ENCODE assay signal across 8 cellular contexts in genomic region chr19:50376166-50377050, GRCh38.
DNase-seq lines count a peak whose midpoint lies in the region; ATAC-seq and TF ChIP-seq lines count a peak whose summit lies in the region.

Gene NR1H2 (plus strand): TSS chr19:50376457. CDS start chr19:50377606, 1,149 bp downstream.

- peak; percentile 72 for TF ChIP-seq POLR2A in GM19193 (IDR thresholded peaks at IDR 0.05; ENCODE audit: extremely low read depth, insufficient read depth, insufficient read length)

- peak within 1 kb of the TSS; percentile 98 for H3K27ac ChIP-seq in cingulate gyrus (ENCODE audit: low read depth, low read length)

- DNase-seq in AG20443 (ENCODE audit: low spot score) (peak; percentile 94), NCI-H524 treated with DMSO at 0.1 percent for 48 hours (lab: John Stamatoyannopoulos, UW) (peak; percentile 84), kidney tubule cell (ENCODE audit: low spot score) (peak; percentile 97)
- peak; percentile 93 to 94 for DNase-seq in activated CD4-positive, alpha-beta T cell treated with anti-CD3 and anti-CD28 coated beads for 4 hours
- DNase-seq in stimulated activated CD4-positive, alpha-beta T cell treated with anti-CD3 and anti-CD28 coated beads, Interleukin-1b, Interleukin-23, amount 100 ng/mL, for 24 hours (ENCODE audit: low read depth in 4 of 4, low spot score in 1 of 4) = peak; percentile 89 to 93 (median 90)

- ATAC-seq in HG03442 (IDR thresholded peaks at IDR 0.05; ENCODE audit: unreplicated experiment) = peak; percentile 85

Comparison
In these comparisons a context has a peak if more than half of its experiments do, and no peak if none do; other contexts are left out.
1. Peak in every context shown above with its lines: DNase-seq, ATAC-seq and H3K27ac ChIP-seq.